Comparison of ENCODE assay signal across 20 cellular contexts in genomic region chr1:210800756-210801155, GRCh38.
A peak's percentile ranks its signal among the peaks of the same experiment; 100 is the strongest.
DNase-seq lines count a peak whose midpoint lies in the region; ATAC-seq and TF ChIP-seq lines count a peak whose summit lies in the region.
"Had no signal": no experiment of that assay in that cellular context is flagged by ENCODE, and none has a peak within 500 bp of the region (broad histone marks: within the 10 kb centered on the region; RNA-seq: fewer than 3 reads in every experiment).

No MANE protein-coding gene starts in this region.

- peaks cover 11% of the 10 kb centered on the region for H3K4me1 Mint-ChIP-seq in chondrocyte (ENCODE audit: low read depth)

- TF ChIP-seq CTCF in choroid plexus epithelial cell (conservative IDR thresholded peaks at IDR 0.05; ENCODE audit: low read depth, low read length): no peak
- TF ChIP-seq CTCF in retinal pigment epithelial cell (conservative IDR thresholded peaks at IDR 0.05; ENCODE audit: low read depth, low read length): no peak
- TF ChIP-seq CTCF in chondrocyte (IDR thresholded peaks at IDR 0.05): no peak

- peaks cover 4% of the 10 kb centered on the region for H3K36me3 Mint-ChIP-seq in chondrocyte (ENCODE audit: low read depth)

- H3K4me3 Mint-ChIP-seq in chondrocyte (ENCODE audit: unreplicated experiment): no peak overlapping the region
- H3K4me3 Mint-ChIP-seq: CD4-positive, alpha-beta T cell had no signal

- H3K27me3 Mint-ChIP-seq in chondrocyte (ENCODE audit: low read depth): no peaks in the 10 kb centered on the region

- ATAC-seq in HG03460 (IDR thresholded peaks at IDR 0.05; ENCODE audit: unreplicated experiment): no peak
- ATAC-seq: Panc1 had no signal

- H3K4me3 ChIP-seq in choroid plexus epithelial cell (ENCODE audit: low read depth, low read length): no peak overlapping the region
- H3K4me3 ChIP-seq in retinal pigment epithelial cell (ENCODE audit: low read length): no peak overlapping the region
- H3K4me3 ChIP-seq: BLaER1 treated with 17β-estradiol and CSF1 and Interleukin-3, amounts not matched to agents 10 nM and 100 nM had no signal

- H3K9me3 Mint-ChIP-seq in chondrocyte (ENCODE audit: low read depth): no peaks in the 10 kb centered on the region
- H3K9me3 Mint-ChIP-seq: CD4-positive, alpha-beta T cell had no signal

- intact Hi-C loops in head of caudate nucleus (cut with DNase I): no loop called here

- no peak overlapping the region for H3K27ac Mint-ChIP-seq in chondrocyte (ENCODE audit: unreplicated experiment)
- H3K27ac Mint-ChIP-seq: CD4-positive, alpha-beta T cell had no signal

- peak; percentile 48 for DNase-seq in EH (ENCODE audit: low read depth)
- DNase-seq in HS-27A (ENCODE audit: low read depth): peak; percentile 36
- peak; percentile 2 for DNase-seq in choroid plexus epithelial cell (ENCODE audit: low read depth)
- peak; percentile 13 for DNase-seq in retinal pigment epithelial cell (ENCODE audit: low read depth)
- DNase-seq in head of caudate nucleus: no peak
- no peak for DNase-seq in chondrocyte (ENCODE audit: low spot score)
- DNase-seq: AML-193; CD4-positive, alpha-beta T cell; GDM1; Karpas-422; NCI-H1436 treated with DMSO at 0.1 percent for 48 hours; NCI-H1930; NCI-H2107; NCI-H446 treated with DMSO at 0.1 percent for 48 hours; NCI-H526; NCI-H82; SHP77 had no signal

Comparison
In these comparisons a context has a peak if more than half of its experiments do, and no peak if none do; other contexts are left out.
1. DNase-seq: peak in EH (single experiment), HS-27A (single experiment), choroid plexus epithelial cell (single experiment) and retinal pigment epithelial cell (single experiment); none in head of caudate nucleus (0 of 42) and chondrocyte (single experiment).